9 cellular contexts compared by ENCODE assay signal in the genomic region with DNA sequence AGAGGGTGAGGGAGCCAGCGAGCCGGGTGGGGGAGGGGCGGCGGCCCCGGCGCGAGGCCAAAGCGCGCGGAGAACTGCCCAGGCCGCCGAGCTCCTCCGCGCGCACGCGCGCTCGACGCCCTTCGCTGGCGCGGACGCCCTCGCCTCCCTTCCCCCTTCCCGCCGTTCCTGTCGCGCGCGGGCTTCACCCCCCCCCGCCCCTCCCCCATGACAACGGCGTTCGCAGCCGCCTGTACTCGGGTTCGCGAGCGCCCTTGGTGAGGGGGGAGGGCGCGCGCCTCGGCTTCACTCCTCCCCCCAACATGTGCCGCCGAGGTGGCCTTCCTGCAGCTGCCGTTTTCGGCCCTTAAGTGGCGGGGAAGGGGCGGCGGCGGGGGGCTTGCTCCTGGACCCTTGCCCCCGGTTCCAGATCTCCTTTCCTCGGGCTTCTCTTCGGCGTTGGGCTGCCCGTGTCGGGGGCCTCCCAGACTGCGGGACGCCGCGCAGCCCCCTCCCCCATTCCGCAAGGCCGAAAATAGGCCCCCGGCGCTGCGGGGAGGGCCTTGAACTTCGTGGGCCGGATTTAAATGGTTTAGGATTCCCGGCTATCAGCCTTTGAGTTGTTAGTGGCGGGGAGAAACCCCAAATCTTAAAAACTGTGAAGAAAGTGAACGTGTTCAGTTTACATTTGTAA. TPM values are rescaled to one million over a fixed set of nuclear protein-coding genes. Genes with fewer than 3 reads are reported as not detected.
DNase-seq lines count a peak whose midpoint lies in the region; ATAC-seq, FAIRE-seq and TF ChIP-seq lines count a peak whose summit lies in the region.
"Had no signal": no experiment of that assay in that cellular context is flagged by ENCODE, and none has a peak within 500 bp of the region (broad histone marks: within the 10 kb centered on the region; RNA-seq: fewer than 3 reads in every experiment).

No MANE protein-coding gene starts in this region.

- H3K36me3 ChIP-seq in KOPT-K1 (ENCODE audit: insufficient read depth, low read length): peaks cover 43% of the 10 kb centered on the region
- H3K36me3 ChIP-seq in GM12878 (ENCODE audit: control insufficient read depth in 2 of 2, insufficient read depth in 2 of 2, low read length in 1 of 2): peaks cover 12 to 22% of the 10 kb centered on the region in 2 experiments
- peaks cover 12% of the 10 kb centered on the region for H3K36me3 ChIP-seq in iPS DF 6.9 (ENCODE audit: control insufficient read depth, insufficient read depth, low read length)

- POLR2A ChIA-PET in RWPE1 (lab: Yijun Ruan, JAX; ENCODE audit: low non-redundant PET) (interaction anchor here (0.6 to 1.9 kb wide), 2 partner anchors 15 to 1442 kb away, joined by 3 to 12 read pairs; no protein-coding TSS in a partner anchor), GM12878 (lab: Charles Lee) (interaction anchor here (0.5 to 3.3 kb wide), 6 partner anchors 24 to 426 kb away, joined by 3 to 27 read pairs (median 4); partner anchors contain the start of genes ELOB and KCTD5)

- CTCF ChIA-PET in RWPE1 (lab: Yijun Ruan, JAX) (interaction anchor here (0.6 kb wide), 1 partner anchor 24 kb away, joined by 3 read pairs; no protein-coding TSS in a partner anchor), GM12878 (lab: Yijun Ruan, JAX) (no interaction called here)

- H3K4me3 ChIP-seq in GM12878 (peak overlapping the region; percentile 98), iPS DF 6.9 (ENCODE audit: low read length) (peak overlapping the region; percentile 75), retinal pigment epithelial cell (ENCODE audit: low read length) (peak overlapping the region; percentile 94)

- H3K4me2 ChIP-seq in GM12878 (ENCODE audit: control insufficient read depth, insufficient read depth): no peak overlapping the region; the same call in 1 of the 2 replicates

- in situ Hi-C loops in GM12878 (cut with MboI): no loop called here

- TF ChIP-seq CTCF in RWPE1 (conservative IDR thresholded peaks at IDR 0.05; ENCODE audit: low read depth): no peak
- no peak for TF ChIP-seq CTCF in GM12878 (IDR thresholded peaks at IDR 0.05 in 2 of 3, conservative IDR thresholded peaks at IDR 0.05 in 1 of 3; ENCODE audit: control insufficient read depth in 2 of 3, extremely low read depth in 1 of 3, insufficient read depth in 1 of 3, low read depth in 3 of 3, low read length in 3 of 3)
- no peak for TF ChIP-seq CTCF in retinal pigment epithelial cell (conservative IDR thresholded peaks at IDR 0.05; ENCODE audit: low read depth, low read length)

- RAD21 ChIA-PET in GM12878 (lab: Charles Lee; ENCODE audit: unreplicated experiment): interaction anchor here (0.6 to 1.2 kb wide), 9 partner anchors 23 to 1457 kb away, joined by 3 to 6 read pairs (median 3); partner anchors contain the start of genes ELOB and PRSS27

- 1% methylated on average over 39 of the region's 72 CpGs for WGBS in GM12878 (ENCODE audit: insufficient coverage, insufficient replicate concordance, low lambda C conversion rate, missing lambda C conversion rate)
- no CpG with 5 or more reads among the region's 72 CpGs for WGBS in iPS DF 6.9 (ENCODE audit: insufficient coverage, insufficient read length)

- H3K79me2 ChIP-seq in GM12878 (ENCODE audit: control insufficient read depth, insufficient read depth, low read length): peaks cover 67% of the 10 kb centered on the region

- H4K20me1 ChIP-seq in GM12878 (ENCODE audit: control insufficient read depth, insufficient read depth): peaks cover 29% of the 10 kb centered on the region

- H3K9ac ChIP-seq in GM12878 (ENCODE audit: control insufficient read depth, insufficient read depth, low read length): peak overlapping the region; percentile 98

- H2AFZ ChIP-seq in GM12878 (ENCODE audit: control insufficient read depth, low read depth, low read length): no peak overlapping the region

- TF ChIP-seq POLR2A in GM12878 (IDR thresholded peaks at IDR 0.05; ENCODE audit: low read depth, low read length): no peak

- H3K4me1 ChIP-seq in GM12878 (ENCODE audit: control insufficient read depth, insufficient read depth, low read length): peaks cover 17% of the 10 kb centered on the region; the same call in 1 of the 2 replicates
- no peaks in the 10 kb centered on the region for H3K4me1 ChIP-seq in iPS DF 6.9 (ENCODE audit: control insufficient read depth, insufficient read depth, low read length)

- no peak for TF ChIP-seq RAD21 in GM12878 (IDR thresholded peaks at IDR 0.05; ENCODE audit: insufficient read depth, low read depth, low read length)

- SMC1A ChIA-PET in GM12878 (lab: Charles Lee; ENCODE audit: uncharacterized antibody, unreplicated experiment): interaction anchor here (1.8 to 2.8 kb wide), 2 partner anchors 23 to 25 kb away, joined by 4 to 7 read pairs; no protein-coding TSS in a partner anchor

- TF ChIP-seq EP300 in GM12878 (IDR thresholded peaks at IDR 0.05; ENCODE audit: borderline replicate concordance in 1 of 2, control insufficient read depth in 1 of 2, low read depth in 2 of 2, low read length in 2 of 2): no peak

- H3K9me3 ChIP-seq in KOPT-K1 (ENCODE audit: insufficient read depth, low read length, poor library complexity, severe bottlenecking) (no peaks in the 10 kb centered on the region), GM12878 (replicated peaks; ENCODE audit: control insufficient read depth, insufficient read depth, low read length) (no peaks in the 10 kb centered on the region; the same call in 2 of the 3 replicates), iPS DF 6.9 (ENCODE audit: control insufficient read depth, insufficient read depth, low read length) (no peaks in the 10 kb centered on the region)

- FAIRE-seq in GM12878 (lab: Jason Lieb, UNC): no peak

- H3K27me3 ChIP-seq in GM12878 (replicated peaks in 1 of 2; ENCODE audit: control insufficient read depth in 2 of 2, insufficient read depth in 2 of 2, low read length in 1 of 2) (no peaks in the 10 kb centered on the region), iPS DF 6.9 (ENCODE audit: control insufficient read depth, insufficient read depth, low read length) (no peaks in the 10 kb centered on the region)

- peak; percentile 58 for DNase-seq in GM04504 (ENCODE audit: low read depth)
- peak; percentile 78 for DNase-seq in RWPE1 (ENCODE audit: low spot score)
- DNase-seq in GM12878 (ENCODE audit: low read depth, low spot score): no peak
- DNase-seq in iPS DF 6.9 (ENCODE audit: low read depth, low spot score): no peak
- peak; percentile 17 for DNase-seq in retinal pigment epithelial cell (ENCODE audit: low read depth)

- BruUV-seq in GM12878 (replicated peaks; lab: Mats Ljungman, UMichigan): no TSS peak

- H3K27ac ChIP-seq in KOPT-K1 (ENCODE audit: low read depth, low read length, poor library complexity, severe bottlenecking) (peak overlapping the region; percentile 97), RWPE1 (peak overlapping the region; percentile 99), GM12878 (ENCODE audit: control insufficient read depth, insufficient read depth) (peak overlapping the region; percentile 99), iPS DF 6.9 (ENCODE audit: low read length) (no peak overlapping the region)

- ATAC-seq in GM21825 (IDR thresholded peaks at IDR 0.05; ENCODE audit: unreplicated experiment) (peak; percentile 33), GM12878 (peak; percentile 64), GM18519 (IDR thresholded peaks at IDR 0.05; ENCODE audit: low FRiP score, unreplicated experiment) (no peak)

- intact Hi-C loops in GM12878 (cut with micrococcal nuclease; ENCODE audit: unreplicated experiment): loop anchor here (2.0 kb wide), 1 partner anchor 24 kb away; the partner anchor contains the start of gene ELOB

RNA-seq across cellular contexts. Expression of gene SRRM2, which starts 0.5 kb away (rescaled TPM):
- 433 and 461 TPM in 2 replicates for total RNA-seq in GM12878 (2013; cell fraction: nucleolus; rRNA removed)
- total RNA-seq in GM12878 (2014; rRNA removed): 45.0 and 58.5 TPM in 2 replicates
- 66.4 and 68.1 TPM in 2 replicates for total RNA-seq in GM12878 (2014; rRNA removed; fragmentation: Illumina TruSeq; extraction: Trizol)
- total RNA-seq in GM12878 (2021): 420 and 483 TPM in 2 replicates
- polyA plus RNA-seq in GM12878 (2011; ENCODE audit: low read depth): 162 TPM
- 96.5 and 129 TPM in 2 replicates for polyA plus RNA-seq in GM12878 (2011; rRNA removed)
- polyA plus RNA-seq in GM12878 (2011; cell fraction: cytosol; rRNA removed): 199 and 209 TPM in 2 replicates
- 2,282 and 3,207 TPM in 2 replicates for polyA plus RNA-seq in GM12878 (2011; cell fraction: nucleus; rRNA removed)
- 479 and 774 TPM in 2 replicates for polyA plus RNA-seq in GM12878 (2012)
- polyA plus RNA-seq in GM12878 (2014; fragmentation: Illumina TruSeq; extraction: Trizol): 402 and 463 TPM in 2 replicates
- polyA plus RNA-seq in GM12878 (2014; fragmentation: Nextera tagmentation; extraction: Ambion mirVana): 10 to 100 TPM; 30.1 to 73.0 TPM
- 502 and 661 TPM in 2 replicates for polyA plus RNA-seq in GM12878 (2014; rRNA removed)
- 100 to 1,000 TPM; 262 to 266 TPM for polyA plus RNA-seq in GM12878 (2016; fragmentation: Nextera tagmentation; extraction: Ambion mirVana)
- 68.3 and 115 TPM in 2 replicates for polyA minus RNA-seq in GM12878 (2011; rRNA and poly(A)+ RNA removed)
- polyA minus RNA-seq in GM12878 (2011; cell fraction: cytosol; rRNA and poly(A)+ RNA removed): 104 and 110 TPM in 2 replicates
- polyA minus RNA-seq in GM12878 (2011; cell fraction: nucleus; rRNA and poly(A)+ RNA removed): 146 and 241 TPM in 2 replicates

RNA-seq across cellular contexts. Expression of gene ELOB, which starts 24.1 kb away (rescaled TPM):
- total RNA-seq in GM12878 (2013; cell fraction: nucleolus; rRNA removed): 6.4 and 12.2 TPM in 2 replicates
- total RNA-seq in GM12878 (2014; rRNA removed) (177 and 258 TPM in 2 replicates), GM12878 (2014; rRNA removed; fragmentation: Illumina TruSeq; extraction: Trizol) (133 and 154 TPM in 2 replicates), GM12878 (2021) (211 and 219 TPM in 2 replicates)
- polyA plus RNA-seq in GM12878 (2011; ENCODE audit: low read depth): 321 TPM
- polyA plus RNA-seq in GM12878 (2011; rRNA removed) (72.8 and 219 TPM in 2 replicates), GM12878 (2014; fragmentation: Illumina TruSeq; extraction: Trizol) (5.0 and 86.9 TPM in 2 replicates), GM12878 (2014; fragmentation: Nextera tagmentation; extraction: Ambion mirVana) (100 to 1,000 TPM; 752 to 823 TPM), GM12878 (2014; rRNA removed) (268 and 337 TPM in 2 replicates), GM12878 (2016; fragmentation: Nextera tagmentation; extraction: Ambion mirVana) (100 to 1,000 TPM; 487 to 534 TPM)
- 556 and 601 TPM in 2 replicates for polyA plus RNA-seq in GM12878 (2011; cell fraction: cytosol; rRNA removed)
- 162 and 166 TPM in 2 replicates for polyA plus RNA-seq in GM12878 (2011; cell fraction: nucleus; rRNA removed)
- 162 and 263 TPM in 2 replicates for polyA plus RNA-seq in GM12878 (2012)
- polyA minus RNA-seq in GM12878 (2011; rRNA and poly(A)+ RNA removed): 84.6 and 103 TPM in 2 replicates
- 44.1 and 53.4 TPM in 2 replicates for polyA minus RNA-seq in GM12878 (2011; cell fraction: cytosol; rRNA and poly(A)+ RNA removed)
- polyA minus RNA-seq in GM12878 (2011; cell fraction: nucleus; rRNA and poly(A)+ RNA removed): 17.8 and 20.5 TPM in 2 replicates

RNA-seq across cellular contexts. Expression of gene PRSS27, which starts 33.0 kb away (rescaled TPM):
- total RNA-seq in GM12878 (2013; cell fraction: nucleolus; rRNA removed): 3.9 and 4.2 TPM in 2 replicates
- 0.71 and 1.4 TPM in 2 replicates for total RNA-seq in GM12878 (2014; rRNA removed)
- total RNA-seq in GM12878 (2014; rRNA removed; fragmentation: Illumina TruSeq; extraction: Trizol): 0.27 and 0.37 TPM in 2 replicates
- total RNA-seq in GM12878 (2021): 0.97 and 1.8 TPM in 2 replicates
- polyA plus RNA-seq in GM12878 (2011; ENCODE audit: low read depth): 0.58 TPM
- polyA plus RNA-seq in GM12878 (2011; rRNA removed): 0.49 and 0.65 TPM in 2 replicates
- 1.5 and 2.6 TPM in 2 replicates for polyA plus RNA-seq in GM12878 (2011; cell fraction: cytosol; rRNA removed)
- polyA plus RNA-seq in GM12878 (2011; cell fraction: nucleus; rRNA removed): 4.2 and 4.3 TPM in 2 replicates
- 0.90 and 1.6 TPM in 2 replicates for polyA plus RNA-seq in GM12878 (2012)
- polyA plus RNA-seq in GM12878 (2014; fragmentation: Illumina TruSeq; extraction: Trizol): 0.18 TPM in 1 of 2 replicates, not detected in the other
- not detected for polyA plus RNA-seq in GM12878 (2014; fragmentation: Nextera tagmentation; extraction: Ambion mirVana)
- polyA plus RNA-seq in GM12878 (2014; rRNA removed): 0.86 and 1.8 TPM in 2 replicates
- under 1 TPM; 0.21 to 0.36 TPM for polyA plus RNA-seq in GM12878 (2016; fragmentation: Nextera tagmentation; extraction: Ambion mirVana)
- polyA minus RNA-seq in GM12878 (2011; rRNA and poly(A)+ RNA removed): 0.37 and 1.6 TPM in 2 replicates
- 0.83 and 1.5 TPM in 2 replicates for polyA minus RNA-seq in GM12878 (2011; cell fraction: cytosol; rRNA and poly(A)+ RNA removed)
- polyA minus RNA-seq in GM12878 (2011; cell fraction: nucleus; rRNA and poly(A)+ RNA removed): 0.60 and 1.1 TPM in 2 replicates

RNA-seq across cellular contexts. Expression of gene PRSS33, which starts 34.4 kb away (rescaled TPM):
- total RNA-seq in GM12878 (2013; cell fraction: nucleolus; rRNA removed): not detected in 2 replicates
- total RNA-seq in GM12878 (2014; rRNA removed): not detected in 2 replicates
- total RNA-seq in GM12878 (2014; rRNA removed; fragmentation: Illumina TruSeq; extraction: Trizol): not detected in 2 replicates
- not detected in 2 replicates for total RNA-seq in GM12878 (2021)
- not detected for polyA plus RNA-seq in GM12878 (2011; ENCODE audit: low read depth)
- not detected in 2 replicates for polyA plus RNA-seq in GM12878 (2011; rRNA removed)
- polyA plus RNA-seq in GM12878 (2011; cell fraction: cytosol; rRNA removed): not detected in 2 replicates
- polyA plus RNA-seq in GM12878 (2011; cell fraction: nucleus; rRNA removed): not detected in 2 replicates
- not detected in 2 replicates for polyA plus RNA-seq in GM12878 (2012)
- polyA plus RNA-seq in GM12878 (2014; fragmentation: Illumina TruSeq; extraction: Trizol): not detected in 2 replicates
- not detected for polyA plus RNA-seq in GM12878 (2014; fragmentation: Nextera tagmentation; extraction: Ambion mirVana)
- not detected in 2 replicates for polyA plus RNA-seq in GM12878 (2014; rRNA removed)
- not detected for polyA plus RNA-seq in GM12878 (2016; fragmentation: Nextera tagmentation; extraction: Ambion mirVana)
- polyA minus RNA-seq in GM12878 (2011; rRNA and poly(A)+ RNA removed): not detected in 2 replicates
- polyA minus RNA-seq in GM12878 (2011; cell fraction: cytosol; rRNA and poly(A)+ RNA removed): not detected in 2 replicates
- not detected in 2 replicates for polyA minus RNA-seq in GM12878 (2011; cell fraction: nucleus; rRNA and poly(A)+ RNA removed)
- total RNA-seq: subcutaneous adipose tissue had no signal

RNA-seq across cellular contexts. Expression of gene PRSS41, which starts 45.3 kb away (rescaled TPM):
- total RNA-seq in GM12878 (2013; cell fraction: nucleolus; rRNA removed): not detected in 2 replicates
- total RNA-seq in GM12878 (2014; rRNA removed) (not detected in 2 replicates), GM12878 (2014; rRNA removed; fragmentation: Illumina TruSeq; extraction: Trizol) (not detected in 2 replicates), GM12878 (2021) (not detected in 2 replicates)
- not detected for polyA plus RNA-seq in GM12878 (2011; ENCODE audit: low read depth)
- polyA plus RNA-seq in GM12878 (2011; rRNA removed) (not detected in 2 replicates), GM12878 (2014; fragmentation: Illumina TruSeq; extraction: Trizol) (not detected in 2 replicates), GM12878 (2014; fragmentation: Nextera tagmentation; extraction: Ambion mirVana) (not detected), GM12878 (2014; rRNA removed) (not detected in 2 replicates), GM12878 (2016; fragmentation: Nextera tagmentation; extraction: Ambion mirVana) (not detected)
- not detected in 2 replicates for polyA plus RNA-seq in GM12878 (2011; cell fraction: cytosol; rRNA removed)
- not detected in 2 replicates for polyA plus RNA-seq in GM12878 (2011; cell fraction: nucleus; rRNA removed)
- polyA plus RNA-seq in GM12878 (2012): not detected in 2 replicates
- not detected in 2 replicates for polyA minus RNA-seq in GM12878 (2011; rRNA and poly(A)+ RNA removed)
- not detected in 2 replicates for polyA minus RNA-seq in GM12878 (2011; cell fraction: cytosol; rRNA and poly(A)+ RNA removed)
- polyA minus RNA-seq in GM12878 (2011; cell fraction: nucleus; rRNA and poly(A)+ RNA removed): not detected in 2 replicates
- total RNA-seq: subcutaneous adipose tissue had no signal

Comparison
In these comparisons a context has a peak if more than half of its experiments do, and no peak if none do; other contexts are left out.
1. DNase-seq: peak in GM04504 (single experiment), RWPE1 (single experiment) and retinal pigment epithelial cell (single experiment); none in GM12878 (single experiment) and iPS DF 6.9 (single experiment).
2. Peak in every context shown above with its lines, with median percentiles within 50 percentile points of each other: H3K4me3 ChIP-seq.